Comparison of ENCODE assay signal across 1 cellular context in the genomic region with DNA sequence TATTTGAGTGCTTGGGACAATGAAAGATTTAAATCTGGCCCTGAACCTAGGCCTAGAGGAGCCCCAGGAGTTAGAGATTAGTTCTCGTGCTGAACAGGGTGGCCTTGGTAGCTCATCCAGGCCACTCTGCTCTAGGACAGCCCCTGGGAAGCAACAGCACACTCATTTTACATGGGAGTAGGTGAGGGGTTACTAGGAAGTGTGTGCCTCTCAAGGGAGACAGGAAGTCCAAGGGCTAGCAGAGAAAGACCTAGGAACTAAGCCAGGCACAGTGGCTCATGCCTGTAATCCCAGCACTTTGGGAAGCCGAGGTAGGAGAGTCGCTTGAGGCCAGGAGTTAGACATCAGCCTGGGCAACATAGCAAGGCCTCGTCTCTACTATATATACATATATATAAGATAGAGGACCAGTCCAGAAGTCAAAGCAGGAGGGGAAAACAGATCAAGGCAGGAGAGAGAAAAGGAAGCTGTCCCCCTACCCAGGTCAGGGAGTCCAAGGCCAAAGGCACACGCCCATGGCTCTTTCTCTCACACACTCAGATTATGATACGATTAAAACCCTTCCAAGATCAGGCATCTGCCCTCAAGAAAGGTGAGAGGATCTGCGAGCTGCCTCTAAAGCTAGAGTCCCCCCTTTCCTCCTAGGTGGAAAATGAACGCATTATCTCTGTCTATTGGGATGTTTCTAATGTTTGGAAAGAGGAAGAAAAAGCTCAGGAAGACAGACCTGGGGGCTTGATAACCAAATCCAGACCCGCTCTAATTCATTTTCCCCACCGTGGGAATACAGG.
TF ChIP-seq lines count a peak whose summit lies in the region.

No MANE protein-coding gene starts in this region.

TF ChIP-seq in HepG2, 621 proteins besides CTCF, POLR2A, EP300 and RAD21:
- TF ChIP-seq GABPA (IDR thresholded peaks at IDR 0.05; ENCODE audit: low read depth, low read length) (no peak), GABPA (CRISPR knock-in tag; IDR thresholded peaks at IDR 0.05; ENCODE audit: low read depth) (peak; percentile 22; the same call in 1 of the 2 replicates), ZNF274 (CRISPR knock-in tag; IDR thresholded peaks at IDR 0.05) (no peak), PPARG (CRISPR knock-in tag; conservative IDR thresholded peaks at IDR 0.05) (0 out of 2 replicates have a peak, but pooled peaks have one; percentile 29)
- TF ChIP-seq, protein P1, sequence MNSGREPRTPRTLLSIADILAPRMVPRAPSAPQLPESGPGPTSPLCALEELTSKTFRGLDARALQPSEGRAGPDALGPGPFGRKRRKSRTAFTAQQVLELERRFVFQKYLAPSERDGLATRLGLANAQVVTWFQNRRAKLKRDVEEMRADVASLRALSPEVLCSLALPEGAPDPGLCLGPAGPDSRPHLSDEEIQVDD (CRISPR knock-in tag; IDR thresholded peaks at IDR 0.05; ENCODE audit: borderline replicate concordance): no peak
